Comparison of ENCODE assay signal across 12 cellular contexts in the genomic region with DNA sequence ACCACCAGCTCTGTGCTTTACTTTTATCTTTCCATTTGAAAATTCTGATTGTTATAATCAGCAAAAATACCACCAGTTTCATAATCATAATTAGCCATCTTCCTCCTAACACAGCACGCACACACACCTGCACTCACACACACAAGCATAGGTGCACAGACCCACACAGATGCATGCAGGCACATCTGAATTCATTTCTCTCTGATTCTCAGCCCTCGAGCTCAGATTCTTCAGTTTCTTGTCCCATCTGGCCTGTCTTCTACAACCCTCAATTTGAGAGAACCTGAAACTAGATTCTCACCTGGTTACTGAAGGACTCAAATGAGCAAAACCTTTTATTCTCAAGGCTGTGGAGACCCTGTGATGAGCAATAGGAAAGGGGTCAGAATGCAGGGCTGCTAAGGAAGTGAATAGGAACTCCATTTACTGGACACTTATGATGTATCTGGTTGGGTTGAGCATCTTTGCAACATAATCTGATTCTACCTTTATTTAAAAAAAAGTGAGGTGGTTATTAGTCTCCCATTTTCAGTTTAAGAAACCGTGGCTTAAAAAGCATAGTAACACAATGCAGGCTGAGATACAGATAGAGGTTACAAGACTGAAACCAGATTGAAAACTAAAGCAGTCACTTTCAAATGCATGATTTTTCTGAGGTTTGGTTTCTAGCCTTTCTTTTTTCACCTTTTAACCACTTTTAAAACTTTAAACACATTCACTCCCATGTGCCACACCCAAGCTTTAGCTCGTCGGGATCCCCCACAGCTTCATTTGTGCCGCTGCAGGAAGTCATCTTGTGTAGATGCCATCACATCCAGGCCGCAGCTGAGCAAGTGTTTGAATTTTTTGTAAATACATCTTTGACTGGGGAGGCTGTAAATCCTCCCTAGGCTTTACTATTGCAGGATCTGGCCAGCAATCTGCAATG. TPM values are rescaled to one million over a fixed set of nuclear protein-coding genes. Genes with fewer than 3 reads are reported as not detected.
DNase-seq lines count a peak whose midpoint lies in the region; ATAC-seq and TF ChIP-seq lines count a peak whose summit lies in the region.
"Had no signal": no experiment of that assay in that cellular context is flagged by ENCODE, and none has a peak within 500 bp of the region (broad histone marks: within the 10 kb centered on the region; RNA-seq: fewer than 3 reads in every experiment).

No MANE protein-coding gene starts in this region.

- H3K27ac ChIP-seq in CD4-positive, CD25-positive, alpha-beta regulatory T cell (ENCODE audit: insufficient read depth, low read length, poor library complexity, severe bottlenecking) = peak overlapping the region; percentile 80

- in situ Hi-C loops in GM13976 (cut with MboI; ENCODE audit: low sequenced_read_pairs, unreplicated experiment) = no loop called here

- TF ChIP-seq CTCF in mucosa of descending colon (IDR thresholded peaks at IDR 0.05) (no peak), GM13976 (IDR thresholded peaks at IDR 0.05; ENCODE audit: borderline replicate concordance, control extremely low read depth, extremely low read depth, insufficient read depth, missing control alignments) (no peak)

- peaks cover 33 to 57% (median 44%) of the 10 kb centered on the region in 4 donors for H3K4me1 Mint-ChIP-seq in CD4-positive, CD25-positive, alpha-beta regulatory T cell

- peaks cover 40% of the 10 kb centered on the region for H3K4me1 ChIP-seq in CD4-positive, CD25-positive, alpha-beta regulatory T cell (ENCODE audit: control insufficient read depth, insufficient read depth, low read length, poor library complexity, severe bottlenecking)
- no peaks in the 10 kb centered on the region for H3K4me1 ChIP-seq in mucosa of descending colon (ENCODE audit: low read depth)

- H3K36me3 Mint-ChIP-seq in CD4-positive, CD25-positive, alpha-beta regulatory T cell = no peaks in the 10 kb centered on the region
- H3K36me3 Mint-ChIP-seq: stimulated activated memory B cell treated with anti-CD40 and anti-IgM and Interleukin-4, amounts not matched to agents 10 μg/mL and 1 μg/mL and 100 μg/mL, for 72 hours had no signal

- peaks cover 0 to 3% of the 10 kb centered on the region in 2 experiments for H3K9me3 ChIP-seq in CD4-positive, CD25-positive, alpha-beta regulatory T cell (ENCODE audit: control insufficient read depth in 2 of 2, low read length in 2 of 2)
- H3K9me3 ChIP-seq in mucosa of descending colon (no peaks in the 10 kb centered on the region), MG63 (peaks cover 21% of the 10 kb centered on the region)

- peak in 2 of 3 donors; percentile 61 to 66 for DNase-seq in CD4-positive, CD25-positive, alpha-beta regulatory T cell
- DNase-seq in activated T-cell treated with anti-CD3 and anti-CD28 coated beads, Interleukin-2, amount 50 U/mL, for 1 hour = peak; percentile 57
- DNase-seq in mucosa of descending colon (peak in 1 of 3 donors; percentile 37), DMS53 (lab: John Stamatoyannopoulos, UW) (no peak), MG63 (no peak), GM13976 (ENCODE audit: low spot score) (no peak), AG20443 (ENCODE audit: low spot score) (no peak)
- DNase-seq: foreskin keratinocyte, NCI-H69 had no signal

- no peaks in the 10 kb centered on the region for H3K27me3 Mint-ChIP-seq in CD4-positive, CD25-positive, alpha-beta regulatory T cell
- H3K27me3 Mint-ChIP-seq: stimulated activated memory B cell treated with anti-CD40 and anti-IgM and Interleukin-4, amounts not matched to agents 10 μg/mL and 1 μg/mL and 100 μg/mL, for 72 hours had no signal

- H3K4me3 Mint-ChIP-seq in CD4-positive, CD25-positive, alpha-beta regulatory T cell = peak overlapping the region in 3 of 4 donors; percentile 52 to 71 (median 65)
- H3K4me3 Mint-ChIP-seq: stimulated activated memory B cell treated with anti-CD40 and anti-IgM and Interleukin-4, amounts not matched to agents 10 μg/mL and 1 μg/mL and 100 μg/mL, for 72 hours had no signal

- H3K36me3 ChIP-seq in CD4-positive, CD25-positive, alpha-beta regulatory T cell (ENCODE audit: control insufficient read depth, insufficient read depth, low read length) = no peaks in the 10 kb centered on the region
- H3K36me3 ChIP-seq in mucosa of descending colon (ENCODE audit: low read depth) = no peaks in the 10 kb centered on the region
- no peaks in the 10 kb centered on the region for H3K36me3 ChIP-seq in MG63

- H3K9me3 Mint-ChIP-seq in CD4-positive, CD25-positive, alpha-beta regulatory T cell = peaks cover 0 to 16% (median 2%) of the 10 kb centered on the region in 7 donors

- no peaks in the 10 kb centered on the region for H3K27me3 ChIP-seq in CD4-positive, CD25-positive, alpha-beta regulatory T cell (ENCODE audit: control insufficient read depth, insufficient read depth, low read length)
- no peaks in the 10 kb centered on the region for H3K27me3 ChIP-seq in MG63
- H3K27me3 ChIP-seq: foreskin keratinocyte had no signal

- ATAC-seq in CD4-positive, CD25-positive, alpha-beta regulatory T cell (ENCODE audit: low read depth in 2 of 2) = peak in 1 of 2 donors; percentile 39
- ATAC-seq in HG03196 (IDR thresholded peaks at IDR 0.05; ENCODE audit: unreplicated experiment) = peak; percentile 41
- peak; percentile 23 for ATAC-seq in mucosa of descending colon
- ATAC-seq: foreskin keratinocyte; stimulated activated memory B cell treated with anti-CD40 and anti-IgM and Interleukin-4, amounts not matched to agents 10 μg/mL and 1 μg/mL and 100 μg/mL, for 72 hours had no signal

- intact Hi-C loops in mucosa of descending colon (cut with DNase I, micrococcal nuclease) = no loop called here

- H3K4me3 ChIP-seq in CD4-positive, CD25-positive, alpha-beta regulatory T cell (ENCODE audit: low read depth, low read length) = peak overlapping the region; percentile 61
- no peak overlapping the region for H3K4me3 ChIP-seq in mucosa of descending colon
- no peak overlapping the region for H3K4me3 ChIP-seq in MG63

- peak overlapping the region; percentile 95 to 98 (median 95) for H3K27ac Mint-ChIP-seq in CD4-positive, CD25-positive, alpha-beta regulatory T cell
- H3K27ac Mint-ChIP-seq: stimulated activated memory B cell treated with anti-CD40 and anti-IgM and Interleukin-4, amounts not matched to agents 10 μg/mL and 1 μg/mL and 100 μg/mL, for 72 hours had no signal

RNA-seq across cellular contexts. Expression of a gene that starts 9.4 kb away (rescaled TPM):
- not detected for total RNA-seq in CD4-positive, CD25-positive, alpha-beta regulatory T cell
- not detected for polyA plus RNA-seq in CD4-positive, CD25-positive, alpha-beta regulatory T cell
- not detected for total RNA-seq in mucosa of descending colon
- total RNA-seq in MG63 (2014; rRNA removed; shearing (Covaris generic); ENCODE audit: low replicate concordance) = not detected in 2 replicates
- total RNA-seq: foreskin keratinocyte, kidney epithelial cell had no signal
- polyA plus RNA-seq: foreskin keratinocyte had no signal

RNA-seq across cellular contexts. Expression of a gene that starts 25.7 kb away (rescaled TPM):
- not detected for total RNA-seq in CD4-positive, CD25-positive, alpha-beta regulatory T cell
- not detected for polyA plus RNA-seq in CD4-positive, CD25-positive, alpha-beta regulatory T cell
- total RNA-seq in mucosa of descending colon = not detected
- total RNA-seq in MG63 (2014; rRNA removed; shearing (Covaris generic); ENCODE audit: low replicate concordance) = not detected in 2 replicates
- total RNA-seq: foreskin keratinocyte, kidney epithelial cell had no signal
- polyA plus RNA-seq: foreskin keratinocyte had no signal

RNA-seq across cellular contexts. Expression of a gene that starts 28.4 kb away (rescaled TPM):
- not detected for total RNA-seq in CD4-positive, CD25-positive, alpha-beta regulatory T cell
- polyA plus RNA-seq in CD4-positive, CD25-positive, alpha-beta regulatory T cell = not detected
- not detected for total RNA-seq in mucosa of descending colon
- 0.17 and 2.0 TPM in 2 replicates for total RNA-seq in MG63 (2014; rRNA removed; shearing (Covaris generic); ENCODE audit: low replicate concordance)

RNA-seq across cellular contexts. Expression of a gene that starts 32.1 kb away (rescaled TPM):
- total RNA-seq in CD4-positive, CD25-positive, alpha-beta regulatory T cell = 0.42 TPM
- under 1 TPM in 1 of 4 donors, not detected in 3; 0.17 TPM for polyA plus RNA-seq in CD4-positive, CD25-positive, alpha-beta regulatory T cell
- not detected for total RNA-seq in mucosa of descending colon
- total RNA-seq in MG63 (2014; rRNA removed; shearing (Covaris generic); ENCODE audit: low replicate concordance) = not detected in 2 replicates
- total RNA-seq: foreskin keratinocyte, kidney epithelial cell had no signal
- polyA plus RNA-seq: foreskin keratinocyte had no signal

RNA-seq across cellular contexts. Expression of a gene that starts 38.5 kb away (rescaled TPM):
- total RNA-seq in CD4-positive, CD25-positive, alpha-beta regulatory T cell = not detected
- under 1 TPM in 1 of 4 donors, not detected in 3; 0.63 TPM for polyA plus RNA-seq in CD4-positive, CD25-positive, alpha-beta regulatory T cell
- not detected for total RNA-seq in mucosa of descending colon
- not detected in 2 replicates for total RNA-seq in MG63 (2014; rRNA removed; shearing (Covaris generic); ENCODE audit: low replicate concordance)
- total RNA-seq: foreskin keratinocyte, kidney epithelial cell had no signal
- polyA plus RNA-seq: foreskin keratinocyte had no signal

Comparison
In these comparisons a context has a peak if more than half of its experiments do, and no peak if none do; other contexts are left out.
1. DNase-seq: peak in CD4-positive, CD25-positive, alpha-beta regulatory T cell (2 of 3) and activated T-cell treated with anti-CD3 and anti-CD28 coated beads, Interleukin-2, amount 50 U/mL, for 1 hour (single experiment); none in DMS53 (single experiment), MG63 (single experiment), GM13976 (single experiment) and AG20443 (single experiment).